ENCODE assay signal across 1 cellular context in the genomic region with DNA sequence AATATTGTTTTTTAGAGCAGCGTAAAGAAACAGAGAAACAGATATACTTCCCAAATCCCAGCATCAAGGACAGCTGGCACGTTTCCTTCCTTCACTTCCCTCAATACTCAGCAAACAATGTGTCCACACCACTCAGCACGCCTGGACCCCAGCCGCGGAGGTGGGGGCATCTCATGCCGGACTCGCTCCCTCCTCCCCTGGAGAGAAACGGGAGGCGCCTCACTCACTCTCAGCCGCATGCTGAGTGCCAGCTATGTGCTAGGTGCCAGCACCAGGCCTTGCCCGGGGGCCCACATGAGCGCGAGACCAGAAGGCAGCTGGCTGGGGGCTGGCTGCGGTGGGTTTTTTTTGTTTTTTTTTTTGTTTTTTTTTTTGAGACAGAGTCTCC.
TF ChIP-seq lines count a peak whose summit lies in the region.

No MANE protein-coding gene starts in this region.

TF ChIP-seq in SK-N-SH, 30 proteins besides CTCF, POLR2A, EP300 and RAD21 (continued from another document):
- TF ChIP-seq, protein P1, sequence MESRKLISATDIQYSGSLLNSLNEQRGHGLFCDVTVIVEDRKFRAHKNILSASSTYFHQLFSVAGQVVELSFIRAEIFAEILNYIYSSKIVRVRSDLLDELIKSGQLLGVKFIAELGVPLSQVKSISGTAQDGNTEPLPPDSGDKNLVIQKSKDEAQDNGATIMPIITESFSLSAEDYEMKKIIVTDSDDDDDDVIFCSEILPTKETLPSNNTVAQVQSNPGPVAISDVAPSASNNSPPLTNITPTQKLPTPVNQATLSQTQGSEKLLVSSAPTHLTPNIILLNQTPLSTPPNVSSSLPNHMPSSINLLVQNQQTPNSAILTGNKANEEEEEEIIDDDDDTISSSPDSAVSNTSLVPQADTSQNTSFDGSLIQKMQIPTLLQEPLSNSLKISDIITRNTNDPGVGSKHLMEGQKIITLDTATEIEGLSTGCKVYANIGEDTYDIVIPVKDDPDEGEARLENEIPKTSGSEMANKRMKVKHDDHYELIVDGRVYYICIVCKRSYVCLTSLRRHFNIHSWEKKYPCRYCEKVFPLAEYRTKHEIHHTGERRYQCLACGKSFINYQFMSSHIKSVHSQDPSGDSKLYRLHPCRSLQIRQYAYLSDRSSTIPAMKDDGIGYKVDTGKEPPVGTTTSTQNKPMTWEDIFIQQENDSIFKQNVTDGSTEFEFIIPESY (IDR thresholded peaks at IDR 0.05; ENCODE audit: borderline replicate concordance, low read depth): no peak
- TF ChIP-seq MEF2A (IDR thresholded peaks at IDR 0.05; ENCODE audit: borderline replicate concordance, low read depth): no peak
- no peak for TF ChIP-seq RXRA (IDR thresholded peaks at IDR 0.05; ENCODE audit: borderline replicate concordance, low read depth)
- no peak for TF ChIP-seq NFIC (IDR thresholded peaks at IDR 0.05; ENCODE audit: borderline replicate concordance)
